ENCODE assay signal across 1 cellular context in genomic region chr12:107681836-107682820, GRCh38.
TF ChIP-seq lines count a peak whose summit lies in the region.

No MANE protein-coding gene starts in this region.

TF ChIP-seq in HepG2, 621 proteins besides CTCF, POLR2A, EP300 and RAD21 (continued from another document and continues in another):
- no peak for TF ChIP-seq ZNF776 (CRISPR knock-in tag; IDR thresholded peaks at IDR 0.05)
- no peak for TF ChIP-seq ZBTB49 (CRISPR knock-in tag; IDR thresholded peaks at IDR 0.05; ENCODE audit: borderline replicate concordance)
- TF ChIP-seq SRSF4 (IDR thresholded peaks at IDR 0.05; ENCODE audit: low read depth, low read length, poor library complexity, severe bottlenecking), result no peak
- TF ChIP-seq KMT2B (CRISPR knock-in tag; IDR thresholded peaks at IDR 0.05), result no peak
- TF ChIP-seq KLF12 (CRISPR knock-in tag; IDR thresholded peaks at IDR 0.05; ENCODE audit: borderline replicate concordance), result 0 out of 2 replicates have a peak, but pooled peaks have one; percentile 46
- TF ChIP-seq GFI1 (CRISPR knock-in tag; IDR thresholded peaks at IDR 0.05; ENCODE audit: borderline replicate concordance), result no peak
- TF ChIP-seq PAXIP1 (CRISPR knock-in tag; conservative IDR thresholded peaks at IDR 0.05), result peak; percentile 71
- TF ChIP-seq KAT7 (CRISPR knock-in tag; IDR thresholded peaks at IDR 0.05; ENCODE audit: borderline replicate concordance), result no peak
- TF ChIP-seq TRIM24 (CRISPR knock-in tag; IDR thresholded peaks at IDR 0.05), result no peak
- TF ChIP-seq ZNF792 (CRISPR knock-in tag; IDR thresholded peaks at IDR 0.05), result no peak
- TF ChIP-seq MAFK (conservative IDR thresholded peaks at IDR 0.05 in 1 of 2, IDR thresholded peaks at IDR 0.05 in 1 of 2; ENCODE audit: low read length in 2 of 2), result no peak
- TF ChIP-seq BRF2 (CRISPR knock-in tag; IDR thresholded peaks at IDR 0.05), result no peak
- TF ChIP-seq FOXK2 (IDR thresholded peaks at IDR 0.05), result no peak
- TF ChIP-seq ZNF367 (CRISPR knock-in tag; IDR thresholded peaks at IDR 0.05; ENCODE audit: borderline replicate concordance), result no peak
- TF ChIP-seq, protein P1, sequence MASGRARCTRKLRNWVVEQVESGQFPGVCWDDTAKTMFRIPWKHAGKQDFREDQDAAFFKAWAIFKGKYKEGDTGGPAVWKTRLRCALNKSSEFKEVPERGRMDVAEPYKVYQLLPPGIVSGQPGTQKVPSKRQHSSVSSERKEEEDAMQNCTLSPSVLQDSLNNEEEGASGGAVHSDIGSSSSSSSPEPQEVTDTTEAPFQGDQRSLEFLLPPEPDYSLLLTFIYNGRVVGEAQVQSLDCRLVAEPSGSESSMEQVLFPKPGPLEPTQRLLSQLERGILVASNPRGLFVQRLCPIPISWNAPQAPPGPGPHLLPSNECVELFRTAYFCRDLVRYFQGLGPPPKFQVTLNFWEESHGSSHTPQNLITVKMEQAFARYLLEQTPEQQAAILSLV (CRISPR knock-in tag; IDR thresholded peaks at IDR 0.05; ENCODE audit: borderline replicate concordance), result 0 out of 2 replicates have a peak, but pooled peaks have one; percentile 41
- peak; percentile 73; the same call in 1 of the 2 replicates for TF ChIP-seq GATAD1 (CRISPR knock-in tag; IDR thresholded peaks at IDR 0.05)
- peak; percentile 75; the same call in 1 of the 2 replicates for TF ChIP-seq ZNF350 (CRISPR knock-in tag; IDR thresholded peaks at IDR 0.05; ENCODE audit: borderline replicate concordance, low read depth)
- peak; percentile 99 for TF ChIP-seq ZMYM4 (CRISPR knock-in tag; IDR thresholded peaks at IDR 0.05)
- TF ChIP-seq ZNF768 (CRISPR knock-in tag; IDR thresholded peaks at IDR 0.05), result no peak
- TF ChIP-seq, protein P2, sequence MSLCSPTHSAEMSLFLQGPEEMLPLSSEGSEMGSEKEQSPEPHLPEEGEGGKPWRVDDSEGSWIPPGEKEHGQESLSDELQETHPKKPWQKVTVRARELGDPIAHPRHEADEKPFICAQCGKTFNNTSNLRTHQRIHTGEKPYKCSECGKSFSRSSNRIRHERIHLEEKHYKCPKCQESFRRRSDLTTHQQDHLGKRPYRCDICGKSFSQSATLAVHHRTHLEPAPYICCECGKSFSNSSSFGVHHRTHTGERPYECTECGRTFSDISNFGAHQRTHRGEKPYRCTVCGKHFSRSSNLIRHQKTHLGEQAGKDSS (CRISPR knock-in tag; IDR thresholded peaks at IDR 0.05; ENCODE audit: borderline replicate concordance, low read depth), result peak; percentile 79; the same call in 1 of the 2 replicates
- TF ChIP-seq RAD51 (IDR thresholded peaks at IDR 0.05; ENCODE audit: borderline replicate concordance), result no peak
- TF ChIP-seq, protein P3, sequence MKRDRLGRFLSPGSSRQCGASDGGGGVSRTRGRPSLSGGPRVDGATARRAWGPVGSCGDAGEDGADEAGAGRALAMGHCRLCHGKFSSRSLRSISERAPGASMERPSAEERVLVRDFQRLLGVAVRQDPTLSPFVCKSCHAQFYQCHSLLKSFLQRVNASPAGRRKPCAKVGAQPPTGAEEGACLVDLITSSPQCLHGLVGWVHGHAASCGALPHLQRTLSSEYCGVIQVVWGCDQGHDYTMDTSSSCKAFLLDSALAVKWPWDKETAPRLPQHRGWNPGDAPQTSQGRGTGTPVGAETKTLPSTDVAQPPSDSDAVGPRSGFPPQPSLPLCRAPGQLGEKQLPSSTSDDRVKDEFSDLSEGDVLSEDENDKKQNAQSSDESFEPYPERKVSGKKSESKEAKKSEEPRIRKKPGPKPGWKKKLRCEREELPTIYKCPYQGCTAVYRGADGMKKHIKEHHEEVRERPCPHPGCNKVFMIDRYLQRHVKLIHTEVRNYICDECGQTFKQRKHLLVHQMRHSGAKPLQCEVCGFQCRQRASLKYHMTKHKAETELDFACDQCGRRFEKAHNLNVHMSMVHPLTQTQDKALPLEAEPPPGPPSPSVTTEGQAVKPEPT (CRISPR knock-in tag; IDR thresholded peaks at IDR 0.05; ENCODE audit: low read depth), result peak; percentile 18; the same call in 1 of the 2 replicates
- no peak for TF ChIP-seq ZNF496 (CRISPR knock-in tag; IDR thresholded peaks at IDR 0.05; ENCODE audit: insufficient replicate concordance)
- peak; percentile 64 for TF ChIP-seq BHLHE40 (IDR thresholded peaks at IDR 0.05; ENCODE audit: low read length)
- peak; percentile 63 for TF ChIP-seq AGO2 (optimal IDR thresholded peaks at IDR 0.05; ENCODE audit: low read depth, low read length)
- TF ChIP-seq NFYB (CRISPR knock-in tag; IDR thresholded peaks at IDR 0.05), result peak; percentile 78
- TF ChIP-seq NFATC3 (CRISPR knock-in tag; IDR thresholded peaks at IDR 0.05), result no peak
- no peak for TF ChIP-seq ZNF282 (IDR thresholded peaks at IDR 0.05; ENCODE audit: partially characterized antibody)
- TF ChIP-seq ZMAT5 (CRISPR knock-in tag; IDR thresholded peaks at IDR 0.05; ENCODE audit: borderline replicate concordance, low read depth), result no peak
- no peak for TF ChIP-seq ZSCAN30 (CRISPR knock-in tag; IDR thresholded peaks at IDR 0.05)
- peak; percentile 80; the same call in 1 of the 2 replicates for TF ChIP-seq PAX8 (CRISPR knock-in tag; IDR thresholded peaks at IDR 0.05; ENCODE audit: borderline replicate concordance)
- no peak for TF ChIP-seq ZNF326 (CRISPR knock-in tag; IDR thresholded peaks at IDR 0.05; ENCODE audit: borderline replicate concordance)
- TF ChIP-seq HNRNPLL (IDR thresholded peaks at IDR 0.05; ENCODE audit: low read depth, low read length, poor library complexity, severe bottlenecking), result peak; percentile 37
- TF ChIP-seq NRL (CRISPR knock-in tag; IDR thresholded peaks at IDR 0.05; ENCODE audit: borderline replicate concordance), result 0 out of 2 replicates have a peak, but pooled peaks have one; percentile 48
- TF ChIP-seq ONECUT2 (CRISPR knock-in tag; IDR thresholded peaks at IDR 0.05), result no peak
- TF ChIP-seq RARA (CRISPR knock-in tag; IDR thresholded peaks at IDR 0.05), result peak; percentile 28; the same call in 1 of the 2 replicates
- TF ChIP-seq, protein P4, sequence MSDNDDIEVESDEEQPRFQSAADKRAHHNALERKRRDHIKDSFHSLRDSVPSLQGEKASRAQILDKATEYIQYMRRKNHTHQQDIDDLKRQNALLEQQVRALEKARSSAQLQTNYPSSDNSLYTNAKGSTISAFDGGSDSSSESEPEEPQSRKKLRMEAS (IDR thresholded peaks at IDR 0.05), result peak; percentile 64; the same call in 1 of the 2 replicates
- no peak for TF ChIP-seq ZNF180 (CRISPR knock-in tag; IDR thresholded peaks at IDR 0.05; ENCODE audit: borderline replicate concordance, low read depth)
- TF ChIP-seq STAT5B (CRISPR knock-in tag; IDR thresholded peaks at IDR 0.05), result no peak
- TF ChIP-seq, protein P5, sequence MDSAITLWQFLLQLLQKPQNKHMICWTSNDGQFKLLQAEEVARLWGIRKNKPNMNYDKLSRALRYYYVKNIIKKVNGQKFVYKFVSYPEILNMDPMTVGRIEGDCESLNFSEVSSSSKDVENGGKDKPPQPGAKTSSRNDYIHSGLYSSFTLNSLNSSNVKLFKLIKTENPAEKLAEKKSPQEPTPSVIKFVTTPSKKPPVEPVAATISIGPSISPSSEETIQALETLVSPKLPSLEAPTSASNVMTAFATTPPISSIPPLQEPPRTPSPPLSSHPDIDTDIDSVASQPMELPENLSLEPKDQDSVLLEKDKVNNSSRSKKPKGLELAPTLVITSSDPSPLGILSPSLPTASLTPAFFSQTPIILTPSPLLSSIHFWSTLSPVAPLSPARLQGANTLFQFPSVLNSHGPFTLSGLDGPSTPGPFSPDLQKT (CRISPR knock-in tag; IDR thresholded peaks at IDR 0.05; ENCODE audit: borderline replicate concordance), result no peak
- TF ChIP-seq ZBTB21 (CRISPR knock-in tag; IDR thresholded peaks at IDR 0.05), result no peak
- no peak for TF ChIP-seq TCF12 (IDR thresholded peaks at IDR 0.05)
- TF ChIP-seq TCF12 (CRISPR knock-in tag; IDR thresholded peaks at IDR 0.05), result no peak
- no peak for TF ChIP-seq ZBTB39 (CRISPR knock-in tag; IDR thresholded peaks at IDR 0.05)
- TF ChIP-seq UBTF (CRISPR knock-in tag; IDR thresholded peaks at IDR 0.05), result peak; percentile 42; the same call in 1 of the 2 replicates
- no peak for TF ChIP-seq NBN (conservative IDR thresholded peaks at IDR 0.05)
- TF ChIP-seq POGZ (CRISPR knock-in tag; IDR thresholded peaks at IDR 0.05), result peak; percentile 97
- no peak for TF ChIP-seq ZSCAN12 (CRISPR knock-in tag; IDR thresholded peaks at IDR 0.05)
- no peak for TF ChIP-seq MYNN (CRISPR knock-in tag; IDR thresholded peaks at IDR 0.05; ENCODE audit: low read depth)
- TF ChIP-seq PHF21A (CRISPR knock-in tag; IDR thresholded peaks at IDR 0.05), result peak; percentile 75
- TF ChIP-seq HOXA9 (CRISPR knock-in tag; IDR thresholded peaks at IDR 0.05; ENCODE audit: borderline replicate concordance), result no peak
